Comparison of ENCODE assay signal across 25 cellular contexts in genomic region chr20:53411129-53411528, GRCh38.
"Had no signal": no experiment of that assay in that cellular context is flagged by ENCODE, and none has a peak within 500 bp of the region (broad histone marks: within the 10 kb centered on the region; RNA-seq: fewer than 3 reads in every experiment).

No MANE protein-coding gene starts in this region.

- ATAC-seq: natural killer cell treated with Interleukin-12 subunit alpha and Interleukin-12 subunit beta and Interleukin-15 and Interleukin-18, amount 100 ng/mL, for 72 hours; pancreas; right cardiac atrium; right lobe of liver; stimulated activated effector memory CD8-positive, alpha-beta T cell treated with anti-CD3 and anti-CD28 coated beads, Interleukin-12 subunit alpha, Interleukin-12 subunit beta, amount 100 ng/mL, for 72 hours; stimulated activated naive B cell treated with anti-CD40 and anti-IgM and Interleukin-4, amounts not matched to agents 10 μg/mL and 1 μg/mL and 100 μg/mL, for 72 hours had no signal

- H3K4me1 ChIP-seq: prostate gland, right lobe of liver, sigmoid colon, tibial nerve, vagina had no signal

- H3K4me3 ChIP-seq: pancreas, prostate gland, right lobe of liver, sigmoid colon, stomach, thoracic aorta, thyroid gland, tibial nerve, upper lobe of left lung, vagina had no signal

- H3K27ac ChIP-seq: neutrophil, pancreas, prostate gland, right lobe of liver, sigmoid colon, stomach, thoracic aorta, thyroid gland, tibial nerve, upper lobe of left lung, vagina had no signal

- DNase-seq: nephron progenitor cell; nucleus accumbens; pancreas; right cardiac atrium; right lobe of liver; sigmoid colon; small intestine; stimulated activated CD4-positive, alpha-beta T cell treated with anti-CD3 and anti-CD28 coated beads, Interleukin-15, amount 100 ng/mL, for 24 hours; stimulated activated CD4-positive, alpha-beta T cell treated with anti-CD3 and anti-CD28 coated beads, Interleukin-2, amount 100 ng/mL, for 24 hours; stimulated activated CD4-positive, alpha-beta T cell treated with anti-CD3 and anti-CD28 coated beads, Interleukin-2, amount 100 ng/mL, for 48 hours; stimulated activated CD4-positive, alpha-beta T cell treated with anti-CD3 and anti-CD28 coated beads, Interleukin-4, amount 100 ng/mL, for 24 hours; stimulated activated naive B cell treated with anti-CD40 and anti-IgM and Interleukin-4, amounts not matched to agents 10 μg/mL and 1 μg/mL and 100 μg/mL, for 72 hours; stimulated activated naive CD4-positive, alpha-beta T cell treated with Interleukin-2 at 50 U/mL for 16 hours; stomach; thyroid gland; trophoblast cell; upper lobe of left lung had no signal

- H3K27me3 ChIP-seq: neutrophil, pancreas, right lobe of liver, sigmoid colon, stomach, thyroid gland, tibial nerve, upper lobe of left lung, vagina had no signal

- FAIRE-seq: pancreas, small intestine, urothelium cell line had no signal

- H3K36me3 ChIP-seq: neutrophil, pancreas, prostate gland, right lobe of liver, sigmoid colon, stomach, thoracic aorta, thyroid gland, tibial nerve, upper lobe of left lung, vagina had no signal

- H3K9me3 ChIP-seq: neutrophil, pancreas, prostate gland, right lobe of liver, sigmoid colon, stomach, thoracic aorta, thyroid gland, tibial nerve, upper lobe of left lung, vagina had no signal
